ENCODE assay signal across 9 cellular contexts in the genomic region with DNA sequence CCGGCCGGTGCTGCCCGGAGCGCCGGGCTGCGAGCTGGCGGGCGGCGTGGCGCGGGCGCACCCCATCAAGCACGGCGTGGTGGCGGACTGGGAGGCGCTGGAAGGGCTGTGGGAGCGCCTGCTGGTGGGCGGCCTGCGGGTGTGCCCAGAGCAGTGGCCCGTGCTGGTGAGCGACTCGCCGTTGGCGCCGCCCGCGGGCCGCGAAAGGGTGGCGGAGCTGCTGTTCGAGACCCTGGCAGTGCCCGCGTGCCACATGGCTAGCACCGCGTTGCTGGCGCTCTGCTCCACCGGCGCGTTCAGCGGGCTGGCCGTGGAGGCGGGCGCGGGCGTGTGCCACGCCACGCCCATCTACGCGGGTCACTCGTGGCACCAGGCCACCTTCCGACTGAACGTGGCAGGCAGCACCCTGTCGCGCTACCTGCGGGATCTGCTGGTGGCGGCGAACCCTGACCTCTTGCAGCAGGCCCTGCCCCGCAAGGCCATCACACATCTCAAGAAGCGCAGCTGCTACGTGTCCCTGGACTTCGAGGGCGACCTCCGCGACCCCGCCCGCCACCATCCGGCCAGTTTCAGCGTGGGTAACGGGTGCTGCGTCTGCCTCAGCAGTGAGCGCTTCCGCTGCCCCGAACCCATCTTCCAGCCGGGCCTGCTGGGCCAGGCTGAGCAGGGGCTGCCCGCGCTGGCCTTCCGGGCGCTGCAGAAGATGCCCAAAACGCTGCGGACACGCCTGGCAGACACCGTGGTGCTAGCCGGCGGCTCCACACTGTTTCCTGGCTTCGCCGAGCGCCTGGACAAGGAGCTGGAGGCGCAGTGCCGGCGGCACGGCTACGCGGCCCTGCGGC. TPM values are rescaled to one million over a fixed set of nuclear protein-coding genes. Genes with fewer than 3 reads are reported as not detected.
DNase-seq lines count a peak whose midpoint lies in the region; ATAC-seq, FAIRE-seq and TF ChIP-seq lines count a peak whose summit lies in the region.
"Had no signal": no experiment of that assay in that cellular context is flagged by ENCODE, and none has a peak within 500 bp of the region (broad histone marks: within the 10 kb centered on the region; RNA-seq: fewer than 3 reads in every experiment).

No MANE protein-coding gene starts in this region.

- peak; percentile 18 for ATAC-seq in HG02610 (IDR thresholded peaks at IDR 0.05; ENCODE audit: unreplicated experiment)
- ATAC-seq in activated T-cell treated with anti-CD3 and anti-CD28 coated beads, Interleukin-2, amount 50 U/mL, for 72 hours (replicated peaks in 1 of 2), result peak; percentile 28 to 30
- ATAC-seq in natural killer cell treated with Interleukin-12 subunit alpha and Interleukin-12 subunit beta and Interleukin-15 and Interleukin-18, amount 100 ng/mL, for 72 hours, result peak; percentile 40 to 76

- no peaks in the 10 kb centered on the region for H3K9me3 Mint-ChIP-seq in activated T-cell treated with anti-CD3 and anti-CD28 coated beads, Interleukin-2, amount 50 U/mL, for 72 hours
- no peaks in the 10 kb centered on the region for H3K9me3 Mint-ChIP-seq in natural killer cell treated with Interleukin-12 subunit alpha and Interleukin-12 subunit beta and Interleukin-15 and Interleukin-18, amount 100 ng/mL, for 72 hours

- H3K27me3 Mint-ChIP-seq in activated T-cell treated with anti-CD3 and anti-CD28 coated beads, Interleukin-2, amount 50 U/mL, for 72 hours (ENCODE audit: low read depth), result no peaks in the 10 kb centered on the region
- H3K27me3 Mint-ChIP-seq in natural killer cell treated with Interleukin-12 subunit alpha and Interleukin-12 subunit beta and Interleukin-15 and Interleukin-18, amount 100 ng/mL, for 72 hours, result no peaks in the 10 kb centered on the region

- peak in 1 of 6 experiments; percentile 92 for TF ChIP-seq CTCF in esophagus squamous epithelium (IDR thresholded peaks at IDR 0.05)
- peak in 1 of 5 experiments; percentile 97 for TF ChIP-seq CTCF in tibial nerve (IDR thresholded peaks at IDR 0.05)

- DNase-seq in GM12891 (ENCODE audit: insufficient read length, low spot score), result peak; percentile 83
- peak; percentile 36 for DNase-seq in NCI-H510A (lab: John Stamatoyannopoulos, UW)
- DNase-seq in activated T-cell treated with anti-CD3 and anti-CD28 coated beads, Interleukin-2, amount 50 U/mL, for 72 hours, result peak; percentile 56 to 67
- DNase-seq in esophagus squamous epithelium (lab: John Stamatoyannopoulos, UW), result no peak
- DNase-seq in natural killer cell treated with Interleukin-12 subunit alpha and Interleukin-12 subunit beta and Interleukin-15 and Interleukin-18, amount 100 ng/mL, for 72 hours (ENCODE audit: low spot score), result no peak
- DNase-seq in tibial nerve (ENCODE audit: low spot score in 2 of 2), result no peak
- no peak for DNase-seq in islet precursor cell

- H3K27me3 ChIP-seq in esophagus squamous epithelium (no peaks in the 10 kb centered on the region), tibial nerve (no peaks in the 10 kb centered on the region)
- H3K27me3 ChIP-seq: cardiac muscle cell had no signal

- no peaks in the 10 kb centered on the region for H3K9me3 ChIP-seq in esophagus squamous epithelium
- no peaks in the 10 kb centered on the region for H3K9me3 ChIP-seq in tibial nerve

- intact Hi-C loops in esophagus squamous epithelium (cut with DNase I), result loop anchor here (5.0 kb wide), 1 partner anchor 210 kb away; no protein-coding TSS in a partner anchor

- TF ChIP-seq EP300 in tibial nerve (IDR thresholded peaks at IDR 0.05), result peak in 1 of 2 donors; percentile 38

- H3K27ac Mint-ChIP-seq in activated T-cell treated with anti-CD3 and anti-CD28 coated beads, Interleukin-2, amount 50 U/mL, for 72 hours, result no peak overlapping the region
- H3K27ac Mint-ChIP-seq in natural killer cell treated with Interleukin-12 subunit alpha and Interleukin-12 subunit beta and Interleukin-15 and Interleukin-18, amount 100 ng/mL, for 72 hours, result peak overlapping the region; percentile 74 to 80

- H3K4me3 ChIP-seq in esophagus squamous epithelium, result peak overlapping the region; percentile 49 to 72 (median 58)
- H3K4me3 ChIP-seq in tibial nerve, result peak overlapping the region; percentile 39 to 71 (median 64)

- no peak; the same call in 1 of the 2 replicates for TF ChIP-seq POLR2A in GM12891 (IDR thresholded peaks at IDR 0.05; ENCODE audit: low read depth, low read length)
- no peak for TF ChIP-seq POLR2A in esophagus squamous epithelium (IDR thresholded peaks at IDR 0.05)
- TF ChIP-seq POLR2A in tibial nerve (IDR thresholded peaks at IDR 0.05), result no peak

- peaks cover 32 to 82% (median 43%) of the 10 kb centered on the region in 3 donors for H3K4me1 ChIP-seq in esophagus squamous epithelium
- peaks cover 0 to 53% (median 18%) of the 10 kb centered on the region in 4 donors for H3K4me1 ChIP-seq in tibial nerve

- peak overlapping the region; percentile 86 to 93 (median 90) for H3K27ac ChIP-seq in esophagus squamous epithelium
- peak overlapping the region; percentile 74 to 93 (median 90) for H3K27ac ChIP-seq in tibial nerve
- H3K27ac ChIP-seq: cardiac muscle cell had no signal

- 4 to 18% methylated on average over 4 of the region's 94 CpGs for WGBS in esophagus squamous epithelium, 2 donors
- WGBS in tibial nerve, 2 donors, result 18 to 24% methylated on average over 22 to 40 of the region's 94 CpGs

- peaks cover 0 to 28% (median 0%) of the 10 kb centered on the region in 3 donors for H3K36me3 ChIP-seq in esophagus squamous epithelium
- H3K36me3 ChIP-seq in tibial nerve, result peaks cover 0 to 34% (median 0%) of the 10 kb centered on the region in 3 donors

- H3K36me3 Mint-ChIP-seq in activated T-cell treated with anti-CD3 and anti-CD28 coated beads, Interleukin-2, amount 50 U/mL, for 72 hours (ENCODE audit: insufficient read depth in 2 of 2), result peaks cover 0 to 2% of the 10 kb centered on the region in 2 donors
- H3K36me3 Mint-ChIP-seq in natural killer cell treated with Interleukin-12 subunit alpha and Interleukin-12 subunit beta and Interleukin-15 and Interleukin-18, amount 100 ng/mL, for 72 hours, result no peaks in the 10 kb centered on the region

- FAIRE-seq in GM12891 (lab: Jason Lieb, UNC), result peak; percentile 92

- H3K4me1 Mint-ChIP-seq in activated T-cell treated with anti-CD3 and anti-CD28 coated beads, Interleukin-2, amount 50 U/mL, for 72 hours (ENCODE audit: low read depth), result peaks cover 40% of the 10 kb centered on the region
- H3K4me1 Mint-ChIP-seq in natural killer cell treated with Interleukin-12 subunit alpha and Interleukin-12 subunit beta and Interleukin-15 and Interleukin-18, amount 100 ng/mL, for 72 hours (ENCODE audit: low read depth in 2 of 2), result peaks cover 22 to 35% of the 10 kb centered on the region in 2 donors

- H3K4me3 Mint-ChIP-seq in activated T-cell treated with anti-CD3 and anti-CD28 coated beads, Interleukin-2, amount 50 U/mL, for 72 hours, result peak overlapping the region; percentile 87 to 95
- H3K4me3 Mint-ChIP-seq in natural killer cell treated with Interleukin-12 subunit alpha and Interleukin-12 subunit beta and Interleukin-15 and Interleukin-18, amount 100 ng/mL, for 72 hours, result peak overlapping the region; percentile 78

TF ChIP-seq in GM12891, 5 proteins besides CTCF, POLR2A, EP300 and RAD21:
- TF ChIP-seq TAF1 (IDR thresholded peaks at IDR 0.05; ENCODE audit: low read depth, low read length) (no peak), POLR2AphosphoS5 (IDR thresholded peaks at IDR 0.05; ENCODE audit: low read depth, low read length) (no peak), SPI1 (IDR thresholded peaks at IDR 0.05; ENCODE audit: low read depth, low read length) (no peak), PAX5 (IDR thresholded peaks at IDR 0.05; ENCODE audit: insufficient read depth, low read length, severe bottlenecking) (no peak), POU2F2 (IDR thresholded peaks at IDR 0.05; ENCODE audit: low read depth, low read length) (no peak)

RNA-seq across cellular contexts. Expression of a gene that starts 0.7 kb away (rescaled TPM):
- 0.46 TPM for polyA plus RNA-seq in GM12891 (2012; ENCODE audit: low read depth, missing spikeins)
- 1 to 10 TPM; 1.4 to 1.8 TPM for total RNA-seq in activated T-cell treated with anti-CD3 and anti-CD28 coated beads, Interleukin-2, amount 50 U/mL, for 72 hours
- 1 to 10 TPM; 1.8 to 4.4 (median 3.5) TPM for total RNA-seq in esophagus squamous epithelium
- total RNA-seq in natural killer cell treated with Interleukin-12 subunit alpha and Interleukin-12 subunit beta and Interleukin-15 and Interleukin-18, amount 100 ng/mL, for 72 hours, result 1 to 10 TPM; 1.7 to 4.3 TPM
- 1 to 10 TPM; 1.1 to 4.3 (median 3.8) TPM for total RNA-seq in tibial nerve

RNA-seq across cellular contexts. Expression of a gene that starts 5.3 kb away (rescaled TPM):
- polyA plus RNA-seq in GM12891 (2012; ENCODE audit: low read depth, missing spikeins), result 0.06 TPM
- under 1 TPM; 0.17 to 0.23 TPM for total RNA-seq in activated T-cell treated with anti-CD3 and anti-CD28 coated beads, Interleukin-2, amount 50 U/mL, for 72 hours
- total RNA-seq in esophagus squamous epithelium (not detected), tibial nerve (not detected)
- under 1 TPM; 0.12 to 0.81 TPM for total RNA-seq in natural killer cell treated with Interleukin-12 subunit alpha and Interleukin-12 subunit beta and Interleukin-15 and Interleukin-18, amount 100 ng/mL, for 72 hours

RNA-seq across cellular contexts. Expression of a gene that starts 6.8 kb away (rescaled TPM):
- 6.2 TPM for polyA plus RNA-seq in GM12891 (2012; ENCODE audit: low read depth, missing spikeins)
- total RNA-seq in activated T-cell treated with anti-CD3 and anti-CD28 coated beads, Interleukin-2, amount 50 U/mL, for 72 hours, result 10 to 100 TPM; 18.5 to 18.8 TPM
- total RNA-seq in esophagus squamous epithelium (10 to 100 TPM; 12.6 to 25.9 (median 19.1) TPM), tibial nerve (100 to 1,000 TPM in 1 of 4 donors, 10 to 100 TPM in 3; 80.8 to 103 (median 91.5) TPM)
- total RNA-seq in natural killer cell treated with Interleukin-12 subunit alpha and Interleukin-12 subunit beta and Interleukin-15 and Interleukin-18, amount 100 ng/mL, for 72 hours, result 10 to 100 TPM; 16.9 to 29.5 TPM

RNA-seq across cellular contexts. Expression of a gene that starts 18.7 kb away (rescaled TPM):
- 20.6 TPM for polyA plus RNA-seq in GM12891 (2012; ENCODE audit: low read depth, missing spikeins)
- total RNA-seq in activated T-cell treated with anti-CD3 and anti-CD28 coated beads, Interleukin-2, amount 50 U/mL, for 72 hours, result 10 to 100 TPM; 64.5 to 81.5 TPM
- 1 to 10 TPM; 2.1 to 4.8 (median 3.1) TPM for total RNA-seq in esophagus squamous epithelium
- 100 to 1,000 TPM in 1 of 2 donors, 10 to 100 TPM in 1; 45.4 to 123 TPM for total RNA-seq in natural killer cell treated with Interleukin-12 subunit alpha and Interleukin-12 subunit beta and Interleukin-15 and Interleukin-18, amount 100 ng/mL, for 72 hours
- 1 to 10 TPM; 1.3 to 4.2 (median 1.8) TPM for total RNA-seq in tibial nerve

RNA-seq across cellular contexts. Expression of a gene that starts 52.6 kb away (rescaled TPM):
- 6.0 TPM for polyA plus RNA-seq in GM12891 (2012; ENCODE audit: low read depth, missing spikeins)
- 10 to 100 TPM; 12.8 to 16.9 TPM for total RNA-seq in activated T-cell treated with anti-CD3 and anti-CD28 coated beads, Interleukin-2, amount 50 U/mL, for 72 hours
- total RNA-seq in esophagus squamous epithelium, result 10 to 100 TPM in 2 of 4 donors, 1 to 10 TPM in 2; 3.4 to 11.7 (median 7.6) TPM
- 1 to 10 TPM; 6.9 to 9.3 TPM for total RNA-seq in natural killer cell treated with Interleukin-12 subunit alpha and Interleukin-12 subunit beta and Interleukin-15 and Interleukin-18, amount 100 ng/mL, for 72 hours
- 1 to 10 TPM; 5.1 to 9.6 (median 8.6) TPM for total RNA-seq in tibial nerve

Comparison
In these comparisons a context has a peak if more than half of its experiments do, and no peak if none do; other contexts are left out.
1. DNase-seq: peak in GM12891 (single experiment), NCI-H510A (single experiment) and activated T-cell treated with anti-CD3 and anti-CD28 coated beads, Interleukin-2, amount 50 U/mL, for 72 hours (2 of 2); none in esophagus squamous epithelium (single experiment), natural killer cell treated with Interleukin-12 subunit alpha and Interleukin-12 subunit beta and Interleukin-15 and Interleukin-18, amount 100 ng/mL, for 72 hours (single experiment), tibial nerve (0 of 2) and islet precursor cell (single experiment).
2. Peak in every context shown above with its lines, with median percentiles within 50 percentile points of each other: ATAC-seq.